In the genomic region with DNA sequence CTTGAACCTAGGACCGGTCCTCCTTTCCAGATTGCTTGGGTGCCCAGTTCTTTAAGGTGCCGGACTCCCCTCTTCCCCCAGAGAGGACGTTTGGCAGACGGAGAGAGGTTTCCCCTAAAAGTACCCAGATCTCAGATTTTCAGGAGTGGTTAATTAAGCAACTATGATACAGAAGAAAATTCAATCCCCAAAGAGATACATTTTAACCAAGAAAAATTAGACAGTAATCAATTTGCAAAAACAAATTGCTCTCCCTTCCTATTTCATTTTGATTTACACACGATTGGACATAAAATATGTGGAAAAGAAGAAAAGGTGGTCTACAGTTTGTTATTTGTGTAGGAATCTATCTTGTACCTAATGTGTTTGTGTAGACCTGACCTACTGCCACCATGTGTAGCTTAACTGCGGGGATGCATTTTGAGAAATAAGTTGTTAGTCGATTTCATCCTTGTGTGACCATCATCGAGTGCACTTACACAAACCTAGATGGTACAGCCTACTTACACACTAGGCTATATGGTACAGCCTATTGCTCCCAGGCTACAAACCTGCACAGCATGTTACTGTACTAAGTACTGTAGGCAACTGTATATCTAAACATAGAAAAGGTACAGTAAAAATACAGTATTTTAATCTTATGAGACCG, we compare ENCODE assay signal across 8 cellular contexts. TPM values are rescaled to one million over a fixed set of nuclear protein-coding genes. Genes with fewer than 3 reads are reported as not detected.
DNase-seq lines count a peak whose midpoint lies in the region; ATAC-seq, FAIRE-seq and TF ChIP-seq lines count a peak whose summit lies in the region.

No MANE protein-coding gene starts in this region.

- H3K9me3 ChIP-seq in CD8-positive, alpha-beta T cell (ENCODE audit: low read length), result no peaks in the 10 kb centered on the region
- H3K9me3 ChIP-seq in K562 (replicated peaks; ENCODE audit: control insufficient read depth, insufficient read depth, low read depth, low read length), result no peaks in the 10 kb centered on the region

- H3K9me1 ChIP-seq in K562 (ENCODE audit: control insufficient read depth, insufficient read depth, low read length), result no peaks in the 10 kb centered on the region

- DNase-seq in CD8-positive, alpha-beta T cell, result no peak
- DNase-seq in KG1 (lab: John Stamatoyannopoulos, UW) (peak; percentile 14), K562 (ENCODE audit: extremely low read depth in 1 of 4, low spot score in 3 of 4) (peak in 1 of 4 experiments; percentile 20), medulla oblongata (ENCODE audit: extremely low spot score) (peak; percentile 20), NCI-H1694 (lab: John Stamatoyannopoulos, UW) (no peak), CD1c-positive myeloid dendritic cell (ENCODE audit: extremely low spot score) (no peak), NK-92 (lab: John Stamatoyannopoulos, UW; ENCODE audit: unreplicated experiment) (no peak)

- TF ChIP-seq POLR2A in K562 (conservative IDR thresholded peaks at IDR 0.05), result no peak

- peak overlapping the region; percentile 98 for H3K27ac Mint-ChIP-seq in CD8-positive, alpha-beta T cell

- no peaks in the 10 kb centered on the region for H4K20me1 ChIP-seq in K562 (replicated peaks; ENCODE audit: control insufficient read depth, insufficient read depth, low read length)

- peak; percentile 42 for FAIRE-seq in K562 (lab: Jason Lieb, UNC)

- H3K27ac ChIP-seq in CD8-positive, alpha-beta T cell (ENCODE audit: low read depth, low read length), result peak overlapping the region; percentile 74
- H3K27ac ChIP-seq in K562 (ENCODE audit: extremely low read depth, low read depth, low read length), result peak overlapping the region; percentile 96

- TF ChIP-seq CTCF in CD8-positive, alpha-beta T cell (IDR thresholded peaks at IDR 0.05), result no peak
- no peak for TF ChIP-seq CTCF in K562 (IDR thresholded peaks at IDR 0.05 in 2 of 3, conservative IDR thresholded peaks at IDR 0.05 in 1 of 3; ENCODE audit: insufficient read depth in 2 of 3, low read depth in 1 of 3, low read length in 3 of 3)

- H3K9me3 Mint-ChIP-seq in CD8-positive, alpha-beta T cell, result no peaks in the 10 kb centered on the region

- WGBS in K562 (ENCODE audit: insufficient coverage, low coverage, missing lambda C conversion rate), result 5% methylated on average over 9 of the region's 9 CpGs

- H3K4me3 Mint-ChIP-seq in CD8-positive, alpha-beta T cell, result peak overlapping the region; percentile 94

- BruUV-seq in K562 (replicated peaks; lab: Mats Ljungman, UMichigan), result TSS peak; percentile 62

- H3K4me1 Mint-ChIP-seq in CD8-positive, alpha-beta T cell (ENCODE audit: low read depth), result peaks cover 51% of the 10 kb centered on the region

- peak overlapping the region; percentile 76 for H3K4me3 ChIP-seq in CD8-positive, alpha-beta T cell (ENCODE audit: low read depth, low read length)
- H3K4me3 ChIP-seq in K562, result peak overlapping the region; percentile 85

- H3K27me3 Mint-ChIP-seq in CD8-positive, alpha-beta T cell (ENCODE audit: low read depth), result no peaks in the 10 kb centered on the region

- intact Hi-C loops in CD8-positive, alpha-beta T cell (cut with DNase I, micrococcal nuclease), result loop anchor here (2.0 to 10.0 kb wide), 12 partner anchors 17 to 1275 kb away; a partner anchor contains a TSS
- intact Hi-C loops in K562 (cut with micrococcal nuclease), result loop anchor here (10.0 kb wide), 2 partner anchors 775 to 895 kb away; a partner anchor contains a TSS

- H3K27me3 ChIP-seq in CD8-positive, alpha-beta T cell (ENCODE audit: insufficient read depth, low read length), result no peaks in the 10 kb centered on the region
- H3K27me3 ChIP-seq in K562 (ENCODE audit: control insufficient read depth in 2 of 2, insufficient read depth in 2 of 2, low read length in 2 of 2), result no peaks in the 10 kb centered on the region

- H3K4me1 ChIP-seq in CD8-positive, alpha-beta T cell (ENCODE audit: insufficient read depth, low read length), result peaks cover 13% of the 10 kb centered on the region
- H3K4me1 ChIP-seq in K562 (replicated peaks in 1 of 2; ENCODE audit: control insufficient read depth in 2 of 2, insufficient read depth in 2 of 2, low read length in 2 of 2), result peaks cover 3 to 5% of the 10 kb centered on the region in 2 experiments; a peak in 3 of 5 replicates

- in situ Hi-C loops in K562 (cut with MboI), result no loop called here

- peak overlapping the region; percentile 94 for H3K4me2 ChIP-seq in K562 (ENCODE audit: insufficient read depth, low read length)

- H3K9ac ChIP-seq in K562 (ENCODE audit: insufficient read depth in 1 of 2, low read depth in 2 of 2, low read length in 2 of 2), result peak overlapping the region; percentile 86 to 99

- no peak for ATAC-seq in CD8-positive, alpha-beta T cell
- peak; percentile 4 for ATAC-seq in K562
- no peak for ATAC-seq in GM18520 (IDR thresholded peaks at IDR 0.05; ENCODE audit: unreplicated experiment)

- peak overlapping the region; percentile 99 for H2AFZ ChIP-seq in K562 (ENCODE audit: low read depth, low read length)

- TF ChIP-seq RAD21 in K562 (CRISPR knock-in tag; conservative IDR thresholded peaks at IDR 0.05 in 1 of 2, IDR thresholded peaks at IDR 0.05 in 1 of 2), result no peak

- peaks cover 35% of the 10 kb centered on the region for H3K79me2 ChIP-seq in K562 (ENCODE audit: control insufficient read depth, insufficient read depth, low read length)

- peaks cover 3% of the 10 kb centered on the region for H3K36me3 ChIP-seq in CD8-positive, alpha-beta T cell (ENCODE audit: insufficient read depth, low read length)
- H3K36me3 ChIP-seq in K562 (ENCODE audit: control insufficient read depth, insufficient read depth, low read length), result peaks cover 46% of the 10 kb centered on the region

- no peak for TF ChIP-seq EP300 in K562 (IDR thresholded peaks at IDR 0.05; ENCODE audit: low read length)

- POLR2A ChIA-PET in CD8-positive, alpha-beta T cell (lab: Charles Lee), result interaction anchor here (0.7 to 1.7 kb wide), 3 partner anchors 10 to 304 kb away, joined by 3 to 4 read pairs (median 3); no protein-coding TSS in a partner anchor
- POLR2A ChIA-PET in K562 (lab: Yijun Ruan, JAX), result interaction anchor here (0.6 to 1.5 kb wide), 8 partner anchors 9 to 895 kb away, joined by 3 to 5 read pairs (median 4); a partner anchor contains a TSS

- H3K36me3 Mint-ChIP-seq in CD8-positive, alpha-beta T cell, result peaks cover 48% of the 10 kb centered on the region

- CTCF ChIA-PET in CD8-positive, alpha-beta T cell (lab: Charles Lee), result interaction anchor here (0.8 to 2.3 kb wide), 5 partner anchors 11 to 302 kb away, joined by 3 to 9 read pairs (median 5); no protein-coding TSS in a partner anchor
- CTCF ChIA-PET in K562 (lab: Yijun Ruan, JAX; ENCODE audit: low intra/inter-chr PET ratio), result no interaction called here

TF ChIP-seq in K562, 482 proteins besides CTCF, POLR2A, EP300 and RAD21 (continues in another document):
- TF ChIP-seq ZSCAN29 (IDR thresholded peaks at IDR 0.05) (peak; percentile 80; the same call in 1 of the 2 replicates), PTTG1 (tag; IDR thresholded peaks at IDR 0.05; ENCODE audit: low read depth) (no peak)

RNA-seq across cellular contexts. Expression of a gene that starts 0.7 kb away (rescaled TPM):
- 10 to 100 TPM; 29.4 to 33.9 TPM for total RNA-seq in CD8-positive, alpha-beta T cell
- total RNA-seq in K562 (2011; cell fraction: chromatin; rRNA removed; ENCODE audit: low replicate concordance), result 8.9 and 48.4 TPM in 2 replicates
- 2.2 and 3.0 TPM in 2 replicates for total RNA-seq in K562 (2011; cell fraction: nucleolus; rRNA removed)
- total RNA-seq in K562 (2011; cell fraction: nucleoplasm; rRNA removed), result 5.1 and 10.8 TPM in 2 replicates
- total RNA-seq in K562 (2014; rRNA removed) (6.2 and 9.6 TPM in 2 replicates), K562 (2014; rRNA removed; fragmentation: Illumina TruSeq; extraction: Trizol) (37.2 and 43.4 TPM in 2 replicates), K562 (2015; rRNA removed; fragmentation: Illumina TruSeq; extraction: Trizol) (26.1 and 28.7 TPM in 2 replicates), K562 (2021) (26.1 and 27.4 TPM in 2 replicates)
- polyA plus RNA-seq in K562 (2011; rRNA removed) (22.1 and 26.8 TPM in 2 replicates), K562 (2014; fragmentation: Illumina TruSeq; extraction: Trizol) (29.8 and 36.4 TPM in 2 replicates), K562 (2014; fragmentation: Nextera tagmentation; extraction: Ambion mirVana) (10 to 100 TPM; 30.6 to 41.7 TPM), K562 (2014; rRNA removed) (16.0 and 16.9 TPM in 2 replicates)
- 4.6 and 8.3 TPM in 2 replicates for polyA plus RNA-seq in K562 (2011; cell fraction: cytosol; rRNA removed)
- 6.2 and 9.0 TPM in 2 replicates for polyA plus RNA-seq in K562 (2011; cell fraction: nucleus; rRNA removed)
- 14.1 and 21.8 TPM in 2 replicates for polyA plus RNA-seq in K562 (2012)
- 32.5 and 37.4 TPM in 2 replicates for polyA minus RNA-seq in K562 (2011; rRNA and poly(A)+ RNA removed)
- polyA minus RNA-seq in K562 (2011; cell fraction: cytosol; rRNA and poly(A)+ RNA removed), result 10.4 and 12.2 TPM in 2 replicates
- 4.0 and 13.4 TPM in 2 replicates for polyA minus RNA-seq in K562 (2011; cell fraction: nucleus; rRNA and poly(A)+ RNA removed)

RNA-seq across cellular contexts. Expression of a gene that starts 0.8 kb away (rescaled TPM):
- total RNA-seq in CD8-positive, alpha-beta T cell, result 1 to 10 TPM; 9.2 to 9.5 TPM
- total RNA-seq in K562 (2011; cell fraction: chromatin; rRNA removed; ENCODE audit: low replicate concordance), result 10.7 and 59.1 TPM in 2 replicates
- total RNA-seq in K562 (2011; cell fraction: nucleolus; rRNA removed), result 4.7 and 7.2 TPM in 2 replicates
- 17.6 and 19.1 TPM in 2 replicates for total RNA-seq in K562 (2011; cell fraction: nucleoplasm; rRNA removed)
- total RNA-seq in K562 (2014; rRNA removed) (13.0 and 13.4 TPM in 2 replicates), K562 (2014; rRNA removed; fragmentation: Illumina TruSeq; extraction: Trizol) (24.8 and 25.9 TPM in 2 replicates), K562 (2015; rRNA removed; fragmentation: Illumina TruSeq; extraction: Trizol) (21.2 and 22.8 TPM in 2 replicates), K562 (2021) (13.9 and 14.6 TPM in 2 replicates)
- polyA plus RNA-seq in K562 (2011; rRNA removed) (13.6 and 19.8 TPM in 2 replicates), K562 (2014; fragmentation: Illumina TruSeq; extraction: Trizol) (15.8 and 19.0 TPM in 2 replicates), K562 (2014; fragmentation: Nextera tagmentation; extraction: Ambion mirVana) (10 to 100 TPM; 18.9 to 22.6 TPM), K562 (2014; rRNA removed) (16.3 and 18.9 TPM in 2 replicates)
- polyA plus RNA-seq in K562 (2011; cell fraction: cytosol; rRNA removed), result 0.89 and 2.7 TPM in 2 replicates
- 8.9 and 11.9 TPM in 2 replicates for polyA plus RNA-seq in K562 (2011; cell fraction: nucleus; rRNA removed)
- polyA plus RNA-seq in K562 (2012), result 11.2 and 13.2 TPM in 2 replicates
- 11.2 and 12.6 TPM in 2 replicates for polyA minus RNA-seq in K562 (2011; rRNA and poly(A)+ RNA removed)
- polyA minus RNA-seq in K562 (2011; cell fraction: cytosol; rRNA and poly(A)+ RNA removed), result 3.0 and 4.1 TPM in 2 replicates
- 11.2 and 20.1 TPM in 2 replicates for polyA minus RNA-seq in K562 (2011; cell fraction: nucleus; rRNA and poly(A)+ RNA removed)

Comparison
In these comparisons a context has a peak if more than half of its experiments do, and no peak if none do; other contexts are left out.
1. DNase-seq: peak in KG1 (single experiment) and medulla oblongata (single experiment); none in CD8-positive, alpha-beta T cell (0 of 7), NCI-H1694 (single experiment), CD1c-positive myeloid dendritic cell (single experiment) and NK-92 (single experiment).